Comparison of ENCODE assay signal across 1 cellular context in genomic region chr17:43584666-43585102, GRCh38.
TF ChIP-seq lines count a peak whose summit lies in the region.

No MANE protein-coding gene starts in this region.

TF ChIP-seq in HepG2, 621 proteins besides CTCF, POLR2A, EP300 and RAD21 (continued from another document and continues in another):
- TF ChIP-seq ZNF121 (CRISPR knock-in tag; IDR thresholded peaks at IDR 0.05) (no peak), HOXA5 (CRISPR knock-in tag; IDR thresholded peaks at IDR 0.05) (0 out of 2 replicates have a peak, but pooled peaks have one; percentile 38), ZXDC (CRISPR knock-in tag; IDR thresholded peaks at IDR 0.05) (no peak), NFKBIZ (CRISPR knock-in tag; IDR thresholded peaks at IDR 0.05) (no peak), ARID2 (CRISPR knock-in tag; IDR thresholded peaks at IDR 0.05; ENCODE audit: borderline replicate concordance) (no peak), ZNF263 (CRISPR knock-in tag; IDR thresholded peaks at IDR 0.05) (peak; percentile 17; the same call in 1 of the 2 replicates), TP53 (CRISPR knock-in tag; conservative IDR thresholded peaks at IDR 0.05) (no peak), RORA (CRISPR knock-in tag; IDR thresholded peaks at IDR 0.05) (no peak), ZNF3 (CRISPR knock-in tag; IDR thresholded peaks at IDR 0.05) (no peak), ZFP1 (CRISPR knock-in tag; IDR thresholded peaks at IDR 0.05) (0 out of 2 replicates have a peak, but pooled peaks have one; percentile 46), ZFY (CRISPR knock-in tag; IDR thresholded peaks at IDR 0.05) (peak; percentile 65; the same call in 1 of the 2 replicates), NR2F2 (IDR thresholded peaks at IDR 0.05; ENCODE audit: borderline replicate concordance, low read depth) (peak; percentile 83; the same call in 1 of the 2 replicates), SSRP1 (CRISPR knock-in tag; IDR thresholded peaks at IDR 0.05) (peak; percentile 83; the same call in 1 of the 2 replicates), ZBTB25 (CRISPR knock-in tag; IDR thresholded peaks at IDR 0.05) (no peak), ZSCAN31 (CRISPR knock-in tag; IDR thresholded peaks at IDR 0.05; ENCODE audit: low read depth) (no peak), ZNF562 (CRISPR knock-in tag; IDR thresholded peaks at IDR 0.05; ENCODE audit: borderline replicate concordance) (no peak), SPEN (CRISPR knock-in tag; IDR thresholded peaks at IDR 0.05; ENCODE audit: low read depth) (no peak), ZNF580 (CRISPR knock-in tag; IDR thresholded peaks at IDR 0.05; ENCODE audit: borderline replicate concordance, low read depth) (peak; percentile 44; the same call in 1 of the 2 replicates), RFXANK (CRISPR knock-in tag; IDR thresholded peaks at IDR 0.05) (no peak), SMAD9 (CRISPR knock-in tag; IDR thresholded peaks at IDR 0.05) (no peak), ZMYM4 (CRISPR knock-in tag; IDR thresholded peaks at IDR 0.05) (no peak), ISL2 (CRISPR knock-in tag; IDR thresholded peaks at IDR 0.05) (peak; percentile 94), TFDP1 (CRISPR knock-in tag; IDR thresholded peaks at IDR 0.05; ENCODE audit: borderline replicate concordance) (no peak), ZBTB8A (CRISPR knock-in tag; IDR thresholded peaks at IDR 0.05; ENCODE audit: borderline replicate concordance, low read depth) (no peak), ZNF354B (CRISPR knock-in tag; IDR thresholded peaks at IDR 0.05) (no peak), KLF15 (CRISPR knock-in tag; IDR thresholded peaks at IDR 0.05; ENCODE audit: borderline replicate concordance) (no peak)
- TF ChIP-seq, protein P1, sequence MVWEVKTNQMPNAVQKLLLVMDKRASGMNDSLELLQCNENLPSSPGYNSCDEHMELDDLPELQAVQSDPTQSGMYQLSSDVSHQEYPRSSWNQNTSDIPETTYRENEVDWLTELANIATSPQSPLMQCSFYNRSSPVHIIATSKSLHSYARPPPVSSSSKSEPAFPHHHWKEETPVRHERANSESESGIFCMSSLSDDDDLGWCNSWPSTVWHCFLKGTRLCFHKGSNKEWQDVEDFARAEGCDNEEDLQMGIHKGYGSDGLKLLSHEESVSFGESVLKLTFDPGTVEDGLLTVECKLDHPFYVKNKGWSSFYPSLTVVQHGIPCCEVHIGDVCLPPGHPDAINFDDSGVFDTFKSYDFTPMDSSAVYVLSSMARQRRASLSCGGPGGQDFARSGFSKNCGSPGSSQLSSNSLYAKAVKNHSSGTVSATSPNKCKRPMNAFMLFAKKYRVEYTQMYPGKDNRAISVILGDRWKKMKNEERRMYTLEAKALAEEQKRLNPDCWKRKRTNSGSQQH (CRISPR knock-in tag; IDR thresholded peaks at IDR 0.05; ENCODE audit: low read depth): no peak
- TF ChIP-seq, protein P2, sequence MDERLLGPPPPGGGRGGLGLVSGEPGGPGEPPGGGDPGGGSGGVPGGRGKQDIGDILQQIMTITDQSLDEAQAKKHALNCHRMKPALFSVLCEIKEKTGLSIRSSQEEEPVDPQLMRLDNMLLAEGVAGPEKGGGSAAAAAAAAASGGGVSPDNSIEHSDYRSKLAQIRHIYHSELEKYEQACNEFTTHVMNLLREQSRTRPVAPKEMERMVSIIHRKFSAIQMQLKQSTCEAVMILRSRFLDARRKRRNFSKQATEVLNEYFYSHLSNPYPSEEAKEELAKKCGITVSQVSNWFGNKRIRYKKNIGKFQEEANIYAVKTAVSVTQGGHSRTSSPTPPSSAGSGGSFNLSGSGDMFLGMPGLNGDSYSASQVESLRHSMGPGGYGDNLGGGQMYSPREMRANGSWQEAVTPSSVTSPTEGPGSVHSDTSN (CRISPR knock-in tag; IDR thresholded peaks at IDR 0.05): no peak
- TF ChIP-seq, protein P3, sequence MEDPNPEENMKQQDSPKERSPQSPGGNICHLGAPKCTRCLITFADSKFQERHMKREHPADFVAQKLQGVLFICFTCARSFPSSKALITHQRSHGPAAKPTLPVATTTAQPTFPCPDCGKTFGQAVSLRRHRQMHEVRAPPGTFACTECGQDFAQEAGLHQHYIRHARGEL (CRISPR knock-in tag; IDR thresholded peaks at IDR 0.05): no peak
- TF ChIP-seq, protein P4, sequence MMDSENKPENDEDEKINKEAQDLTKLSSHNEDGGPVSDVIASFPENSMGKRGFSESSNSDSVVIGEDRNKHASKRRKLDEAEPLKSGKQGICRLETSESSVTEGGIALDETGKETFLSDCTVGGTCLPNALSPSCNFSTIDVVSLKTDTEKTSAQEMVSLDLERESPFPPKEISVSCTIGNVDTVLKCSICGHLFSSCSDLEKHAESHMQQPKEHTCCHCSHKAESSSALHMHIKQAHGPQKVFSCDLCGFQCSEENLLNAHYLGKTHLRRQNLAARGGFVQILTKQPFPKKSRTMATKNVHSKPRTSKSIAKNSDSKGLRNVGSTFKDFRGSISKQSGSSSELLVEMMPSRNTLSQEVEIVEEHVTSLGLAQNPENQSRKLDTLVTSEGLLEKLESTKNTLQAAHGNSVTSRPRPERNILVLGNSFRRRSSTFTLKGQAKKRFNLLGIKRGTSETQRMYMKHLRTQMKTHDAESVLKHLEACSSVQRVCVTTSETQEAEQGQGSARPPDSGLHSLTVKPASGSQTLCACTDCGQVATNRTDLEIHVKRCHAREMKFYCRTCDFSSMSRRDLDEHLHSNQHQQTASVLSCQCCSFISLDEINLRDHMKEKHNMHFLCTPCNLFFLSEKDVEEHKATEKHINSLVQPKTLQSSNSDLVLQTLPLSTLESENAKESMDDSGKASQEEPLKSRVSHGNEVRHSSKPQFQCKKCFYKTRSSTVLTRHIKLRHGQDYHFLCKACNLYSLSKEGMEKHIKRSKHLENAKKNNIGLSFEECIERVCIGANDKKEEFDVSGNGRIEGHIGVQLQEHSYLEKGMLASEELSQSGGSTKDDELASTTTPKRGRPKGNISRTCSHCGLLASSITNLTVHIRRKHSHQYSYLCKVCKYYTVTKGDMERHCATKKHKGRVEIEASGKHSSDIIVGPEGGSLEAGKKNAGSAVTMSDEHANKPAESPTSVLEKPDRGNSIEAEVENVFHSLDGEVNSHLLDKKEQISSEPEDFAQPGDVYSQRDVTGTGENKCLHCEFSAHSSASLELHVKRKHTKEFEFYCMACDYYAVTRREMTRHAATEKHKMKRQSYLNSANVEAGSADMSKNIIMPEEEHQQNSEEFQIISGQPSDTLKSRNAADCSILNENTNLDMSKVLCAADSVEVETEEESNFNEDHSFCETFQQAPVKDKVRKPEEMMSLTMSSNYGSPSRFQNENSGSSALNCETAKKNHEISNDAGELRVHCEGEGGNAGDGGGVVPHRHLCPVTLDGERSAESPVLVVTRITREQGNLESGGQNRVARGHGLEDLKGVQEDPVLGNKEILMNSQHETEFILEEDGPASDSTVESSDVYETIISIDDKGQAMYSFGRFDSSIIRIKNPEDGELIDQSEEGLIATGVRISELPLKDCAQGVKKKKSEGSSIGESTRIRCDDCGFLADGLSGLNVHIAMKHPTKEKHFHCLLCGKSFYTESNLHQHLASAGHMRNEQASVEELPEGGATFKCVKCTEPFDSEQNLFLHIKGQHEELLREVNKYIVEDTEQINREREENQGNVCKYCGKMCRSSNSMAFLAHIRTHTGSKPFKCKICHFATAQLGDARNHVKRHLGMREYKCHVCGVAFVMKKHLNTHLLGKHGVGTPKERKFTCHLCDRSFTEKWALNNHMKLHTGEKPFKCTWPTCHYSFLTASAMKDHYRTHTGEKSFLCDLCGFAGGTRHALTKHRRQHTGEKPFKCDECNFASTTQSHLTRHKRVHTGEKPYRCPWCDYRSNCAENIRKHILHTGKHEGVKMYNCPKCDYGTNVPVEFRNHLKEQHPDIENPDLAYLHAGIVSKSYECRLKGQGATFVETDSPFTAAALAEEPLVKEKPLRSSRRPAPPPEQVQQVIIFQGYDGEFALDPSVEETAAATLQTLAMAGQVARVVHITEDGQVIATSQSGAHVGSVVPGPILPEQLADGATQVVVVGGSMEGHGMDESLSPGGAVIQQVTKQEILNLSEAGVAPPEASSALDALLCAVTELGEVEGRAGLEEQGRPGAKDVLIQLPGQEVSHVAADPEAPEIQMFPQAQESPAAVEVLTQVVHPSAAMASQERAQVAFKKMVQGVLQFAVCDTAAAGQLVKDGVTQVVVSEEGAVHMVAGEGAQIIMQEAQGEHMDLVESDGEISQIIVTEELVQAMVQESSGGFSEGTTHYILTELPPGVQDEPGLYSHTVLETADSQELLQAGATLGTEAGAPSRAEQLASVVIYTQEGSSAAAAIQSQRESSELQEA (CRISPR knock-in tag; IDR thresholded peaks at IDR 0.05; ENCODE audit: not compliant biosample characterization): no peak
- TF ChIP-seq, protein P5, sequence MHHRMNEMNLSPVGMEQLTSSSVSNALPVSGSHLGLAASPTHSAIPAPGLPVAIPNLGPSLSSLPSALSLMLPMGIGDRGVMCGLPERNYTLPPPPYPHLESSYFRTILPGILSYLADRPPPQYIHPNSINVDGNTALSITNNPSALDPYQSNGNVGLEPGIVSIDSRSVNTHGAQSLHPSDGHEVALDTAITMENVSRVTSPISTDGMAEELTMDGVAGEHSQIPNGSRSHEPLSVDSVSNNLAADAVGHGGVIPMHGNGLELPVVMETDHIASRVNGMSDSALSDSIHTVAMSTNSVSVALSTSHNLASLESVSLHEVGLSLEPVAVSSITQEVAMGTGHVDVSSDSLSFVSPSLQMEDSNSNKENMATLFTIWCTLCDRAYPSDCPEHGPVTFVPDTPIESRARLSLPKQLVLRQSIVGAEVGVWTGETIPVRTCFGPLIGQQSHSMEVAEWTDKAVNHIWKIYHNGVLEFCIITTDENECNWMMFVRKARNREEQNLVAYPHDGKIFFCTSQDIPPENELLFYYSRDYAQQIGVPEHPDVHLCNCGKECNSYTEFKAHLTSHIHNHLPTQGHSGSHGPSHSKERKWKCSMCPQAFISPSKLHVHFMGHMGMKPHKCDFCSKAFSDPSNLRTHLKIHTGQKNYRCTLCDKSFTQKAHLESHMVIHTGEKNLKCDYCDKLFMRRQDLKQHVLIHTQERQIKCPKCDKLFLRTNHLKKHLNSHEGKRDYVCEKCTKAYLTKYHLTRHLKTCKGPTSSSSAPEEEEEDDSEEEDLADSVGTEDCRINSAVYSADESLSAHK (CRISPR knock-in tag; IDR thresholded peaks at IDR 0.05; ENCODE audit: borderline replicate concordance): no peak
- TF ChIP-seq, protein P6, sequence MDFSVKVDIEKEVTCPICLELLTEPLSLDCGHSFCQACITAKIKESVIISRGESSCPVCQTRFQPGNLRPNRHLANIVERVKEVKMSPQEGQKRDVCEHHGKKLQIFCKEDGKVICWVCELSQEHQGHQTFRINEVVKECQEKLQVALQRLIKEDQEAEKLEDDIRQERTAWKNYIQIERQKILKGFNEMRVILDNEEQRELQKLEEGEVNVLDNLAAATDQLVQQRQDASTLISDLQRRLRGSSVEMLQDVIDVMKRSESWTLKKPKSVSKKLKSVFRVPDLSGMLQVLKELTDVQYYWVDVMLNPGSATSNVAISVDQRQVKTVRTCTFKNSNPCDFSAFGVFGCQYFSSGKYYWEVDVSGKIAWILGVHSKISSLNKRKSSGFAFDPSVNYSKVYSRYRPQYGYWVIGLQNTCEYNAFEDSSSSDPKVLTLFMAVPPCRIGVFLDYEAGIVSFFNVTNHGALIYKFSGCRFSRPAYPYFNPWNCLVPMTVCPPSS (IDR thresholded peaks at IDR 0.05): no peak
- TF ChIP-seq, protein P7, sequence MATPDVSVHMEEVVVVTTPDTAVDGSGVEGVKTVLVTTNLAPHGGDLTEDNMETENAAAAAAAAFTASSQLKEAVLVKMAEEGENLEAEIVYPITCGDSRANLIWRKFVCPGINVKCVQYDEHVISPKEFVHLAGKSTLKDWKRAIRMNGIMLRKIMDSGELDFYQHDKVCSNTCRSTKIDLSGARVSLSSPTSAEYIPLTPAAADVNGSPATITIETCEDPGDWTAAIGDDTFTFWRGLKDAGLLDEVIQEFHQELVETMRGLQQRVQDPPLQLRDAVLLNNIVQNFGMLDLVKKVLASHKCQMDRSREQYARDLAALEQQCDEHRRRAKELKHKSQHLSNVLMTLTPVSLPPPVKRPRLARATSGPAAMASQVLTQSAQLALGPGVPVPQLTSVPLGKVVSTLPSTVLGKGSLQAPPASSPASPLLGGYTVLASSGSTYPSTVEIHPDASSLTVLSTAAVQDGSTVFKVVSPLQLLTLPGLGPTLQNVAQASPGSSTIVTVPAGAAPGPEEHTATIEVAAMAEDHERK (CRISPR knock-in tag; IDR thresholded peaks at IDR 0.05; ENCODE audit: low read depth): no peak
